In genomic region chr16:87391324-87391949, GRCh38 we compare ENCODE assay signal across 8 cellular contexts. TPM values are rescaled to one million over a fixed set of nuclear protein-coding genes. Genes with fewer than 3 reads are reported as not detected.
A peak's percentile ranks its signal among the peaks of the same experiment; 100 is the strongest.
DNase-seq lines count a peak whose midpoint lies in the region; ATAC-seq and TF ChIP-seq lines count a peak whose summit lies in the region.

No MANE protein-coding gene starts in this region.

- 7 to 12% methylated on average over 25 to 41 of the region's 44 CpGs for WGBS in GM23248 (ENCODE audit: low coverage in 1 of 2, low lambda C conversion rate in 2 of 2, missing lambda C conversion rate in 2 of 2), 2 experiments

- H3K36me3 ChIP-seq in GM23248 (ENCODE audit: low read depth) = no peaks in the 10 kb centered on the region
- H3K36me3 ChIP-seq in SJCRH30 = no peaks in the 10 kb centered on the region

- peaks cover 44% of the 10 kb centered on the region for H3F3A ChIP-seq in GM23248 (ENCODE audit: insufficient read depth)

- H3K4me3 Mint-ChIP-seq in naive B cell = peak overlapping the region; percentile 84 to 92 (median 88)

- H3K27me3 ChIP-seq in GM23248 (replicated peaks; ENCODE audit: insufficient read depth) (no peaks in the 10 kb centered on the region), SJCRH30 (no peaks in the 10 kb centered on the region)

- H3K27ac Mint-ChIP-seq in naive B cell = peak overlapping the region; percentile 82 to 96 (median 94)

- peaks cover 21% of the 10 kb centered on the region; the same call in 1 of the 2 replicates for H4K20me1 ChIP-seq in GM23248 (ENCODE audit: insufficient read depth)

- TF ChIP-seq CTCF in C4-2B (conservative IDR thresholded peaks at IDR 0.05) (no peak), epithelial cell of proximal tubule (conservative IDR thresholded peaks at IDR 0.05; ENCODE audit: low read depth, low read length) (no peak)

- H3K9ac ChIP-seq in GM23248 = peak overlapping the region; percentile 95

- no peak for ATAC-seq in naive B cell (ENCODE audit: low read depth in 2 of 2)
- ATAC-seq in HG02884 (IDR thresholded peaks at IDR 0.05; ENCODE audit: unreplicated experiment) = no peak

- DNase-seq in GM23248 (peak; percentile 65), SJCRH30 (peak in 1 of 2 experiments; percentile 36), epithelial cell of proximal tubule (ENCODE audit: low read depth) (no peak), naive B cell (no peak), NCI-H2196 (lab: John Stamatoyannopoulos, UW; ENCODE audit: unreplicated experiment) (no peak), SIG-M5 (lab: John Stamatoyannopoulos, UW) (no peak)

- H3K27me3 Mint-ChIP-seq in naive B cell = no peaks in the 10 kb centered on the region

- H3K4me1 ChIP-seq in GM23248 (ENCODE audit: insufficient read depth) (peaks cover 40% of the 10 kb centered on the region), SJCRH30 (peaks cover 2% of the 10 kb centered on the region)

- H2AFZ ChIP-seq in GM23248 = peak overlapping the region; percentile 44

- in situ Hi-C loops in GM23248 (cut with MboI) = no loop called here

- peak overlapping the region; percentile 81 for H3K4me2 ChIP-seq in GM23248 (ENCODE audit: unreplicated experiment)

- H3K4me3 ChIP-seq in GM23248 = peak overlapping the region; percentile 72
- peak overlapping the region; percentile 75 for H3K4me3 ChIP-seq in SJCRH30
- H3K4me3 ChIP-seq in epithelial cell of proximal tubule (ENCODE audit: low read depth, low read length) = peak overlapping the region; percentile 71

- peaks cover 39% of the 10 kb centered on the region for H3K79me2 ChIP-seq in GM23248 (ENCODE audit: insufficient read depth)

- peaks cover 0 to 3% (median 0%) of the 10 kb centered on the region in 7 donors for H3K9me3 Mint-ChIP-seq in naive B cell

- H3K9me3 ChIP-seq in GM23248 (ENCODE audit: low read depth) = no peaks in the 10 kb centered on the region
- no peaks in the 10 kb centered on the region for H3K9me3 ChIP-seq in SJCRH30 (replicated peaks)

- peak overlapping the region; percentile 86 for H3K27ac ChIP-seq in C4-2B
- H3K27ac ChIP-seq in GM23248 = peak overlapping the region; percentile 89
- H3K27ac ChIP-seq in SJCRH30 = peak overlapping the region; percentile 63

- H3K9me2 ChIP-seq in GM23248 (ENCODE audit: insufficient read depth) = no peaks in the 10 kb centered on the region

- no peaks in the 10 kb centered on the region for H3K36me3 Mint-ChIP-seq in naive B cell

- H3K4me1 Mint-ChIP-seq in naive B cell = peaks cover 49 to 62% (median 56%) of the 10 kb centered on the region in 3 donors

RNA-seq across cellular contexts. Expression of gene MAP1LC3B, which starts 0.7 kb away (rescaled TPM):
- 43.3 and 43.9 TPM in 2 replicates for total RNA-seq in GM23248 (2014; rRNA removed; shearing (Covaris generic))
- 224 and 226 TPM in 2 replicates for polyA plus RNA-seq in GM23248 (2016; fragmentation: Nextera tagmentation; extraction: Ambion mirVana)
- total RNA-seq in SJCRH30 (2014; rRNA removed; shearing (Covaris generic)) = 12.1 and 12.9 TPM in 2 replicates
- 39.3 and 39.5 TPM in 2 replicates for total RNA-seq in epithelial cell of proximal tubule
- 100 to 1,000 TPM; 142 to 196 (median 164) TPM for polyA plus RNA-seq in naive B cell (ENCODE audit: low read depth in 6 of 6)

RNA-seq across cellular contexts. Expression of gene FBXO31, which starts 7.9 kb away (rescaled TPM):
- total RNA-seq in GM23248 (2014; rRNA removed; shearing (Covaris generic)) = 31.0 and 46.8 TPM in 2 replicates
- polyA plus RNA-seq in GM23248 (2016; fragmentation: Nextera tagmentation; extraction: Ambion mirVana) = 17.5 and 19.3 TPM in 2 replicates
- total RNA-seq in SJCRH30 (2014; rRNA removed; shearing (Covaris generic)) = 11.9 and 13.1 TPM in 2 replicates
- total RNA-seq in epithelial cell of proximal tubule = 14.8 and 18.0 TPM in 2 replicates
- polyA plus RNA-seq in naive B cell (ENCODE audit: low read depth in 6 of 6) = 10 to 100 TPM in 5 of 6 donors, 1 to 10 TPM in 1; 7.5 to 23.9 (median 15.1) TPM
